In genomic region chr17:47789611-47790520, GRCh38 we compare ENCODE assay signal across 8 cellular contexts. TPM values are rescaled to one million over a fixed set of nuclear protein-coding genes. Genes with fewer than 3 reads are reported as not detected.
A peak's percentile ranks its signal among the peaks of the same experiment; 100 is the strongest.
DNase-seq lines count a peak whose midpoint lies in the region; ATAC-seq and TF ChIP-seq lines count a peak whose summit lies in the region.

No MANE protein-coding gene starts in this region.

- CTCF ChIA-PET in activated CD8-positive, alpha-beta T cell treated with anti-CD3 and anti-CD28 coated beads, Interleukin-2, amount 10 ng/mL, durations not matched to agents 7 days and 5 days (lab: Charles Lee) = interaction anchor here (0.6 to 2.1 kb wide), 21 partner anchors 20 to 145 kb away, joined by 3 to 16 read pairs (median 3); partner anchors contain the start of gene TBX21

- H3K9me3 Mint-ChIP-seq in activated CD8-positive, alpha-beta T cell treated with anti-CD3 and anti-CD28 coated beads, Interleukin-2, amount 10 ng/mL, durations not matched to agents 7 days and 5 days (ENCODE audit: insufficient read depth) = no peaks in the 10 kb centered on the region

- peaks cover 10% of the 10 kb centered on the region for H3K4me1 Mint-ChIP-seq in activated CD8-positive, alpha-beta T cell treated with anti-CD3 and anti-CD28 coated beads, Interleukin-2, amount 10 ng/mL, durations not matched to agents 7 days and 5 days (ENCODE audit: low read depth)

- H3K9me3 ChIP-seq in mucosa of rectum (ENCODE audit: control insufficient read depth in 2 of 2, low read length in 2 of 2) = no peaks in the 10 kb centered on the region

- DNase-seq in NCI-H2171 (lab: John Stamatoyannopoulos, UW) (peak; percentile 64), epithelial cell of proximal tubule (ENCODE audit: low read depth) (no peak), SHP77 treated with DMSO at 0.1 percent for 48 hours (lab: John Stamatoyannopoulos, UW) (no peak)
- DNase-seq in activated CD8-positive, alpha-beta T cell treated with anti-CD3 and anti-CD28 coated beads, Interleukin-2, amount 10 ng/mL, durations not matched to agents 7 days and 5 days = peak; percentile 61
- DNase-seq in stimulated activated CD8-positive, alpha-beta memory T cell treated with anti-CD3 and anti-CD28 coated beads, Interleukin-7, amount 100 ng/mL, for 48 hours (ENCODE audit: extremely low read depth in 1 of 2, low read depth in 1 of 2) = peak; percentile 36

- no peak overlapping the region for H3K27ac ChIP-seq in mucosa of rectum (ENCODE audit: low read depth in 2 of 2, low read length in 2 of 2)

- H3K36me3 Mint-ChIP-seq in activated CD8-positive, alpha-beta T cell treated with anti-CD3 and anti-CD28 coated beads, Interleukin-2, amount 10 ng/mL, durations not matched to agents 7 days and 5 days (ENCODE audit: low read depth) = no peaks in the 10 kb centered on the region

- no peaks in the 10 kb centered on the region for H3K36me3 ChIP-seq in mucosa of rectum (ENCODE audit: control insufficient read depth in 2 of 2, insufficient read depth in 2 of 2, low read length in 2 of 2)

- TF ChIP-seq CTCF in GM12873 (IDR thresholded peaks at IDR 0.05; ENCODE audit: insufficient read depth, low read depth, low read length, missing control alignments) (peak; percentile 61), epithelial cell of proximal tubule (conservative IDR thresholded peaks at IDR 0.05; ENCODE audit: low read depth, low read length) (peak; percentile 48)

- H3K4me3 ChIP-seq in epithelial cell of proximal tubule (ENCODE audit: low read depth, low read length) (peak overlapping the region; percentile 27), mucosa of rectum (ENCODE audit: low read length in 2 of 2) (peak overlapping the region; percentile 30 to 41)

- peak overlapping the region in 1 of 2 donors; percentile 12 for H3K9ac ChIP-seq in mucosa of rectum (ENCODE audit: low read depth in 1 of 2, low read length in 2 of 2)

- peaks cover 48% of the 10 kb centered on the region for H3K27me3 Mint-ChIP-seq in activated CD8-positive, alpha-beta T cell treated with anti-CD3 and anti-CD28 coated beads, Interleukin-2, amount 10 ng/mL, durations not matched to agents 7 days and 5 days (ENCODE audit: low read depth)

- peak overlapping the region; percentile 57 for H3K4me3 Mint-ChIP-seq in activated CD8-positive, alpha-beta T cell treated with anti-CD3 and anti-CD28 coated beads, Interleukin-2, amount 10 ng/mL, durations not matched to agents 7 days and 5 days

- no peak overlapping the region for H3K27ac Mint-ChIP-seq in activated CD8-positive, alpha-beta T cell treated with anti-CD3 and anti-CD28 coated beads, Interleukin-2, amount 10 ng/mL, durations not matched to agents 7 days and 5 days

- ATAC-seq in activated CD8-positive, alpha-beta T cell treated with anti-CD3 and anti-CD28 coated beads, Interleukin-2, amount 10 ng/mL, durations not matched to agents 7 days and 5 days = peak; percentile 90
- ATAC-seq in GM18858 (IDR thresholded peaks at IDR 0.05; ENCODE audit: unreplicated experiment) = no peak

- peaks cover 0 to 7% of the 10 kb centered on the region in 2 donors for H3K4me1 ChIP-seq in mucosa of rectum (ENCODE audit: control insufficient read depth in 2 of 2, insufficient read depth in 2 of 2, low read length in 2 of 2)

- POLR2A ChIA-PET in activated CD8-positive, alpha-beta T cell treated with anti-CD3 and anti-CD28 coated beads, Interleukin-2, amount 10 ng/mL, durations not matched to agents 7 days and 5 days (lab: Charles Lee) = no interaction called here

- H3K27me3 ChIP-seq in mucosa of rectum (ENCODE audit: control insufficient read depth in 2 of 2, insufficient read depth in 2 of 2, low read length in 2 of 2) = peaks cover 26 to 35% of the 10 kb centered on the region in 2 donors

RNA-seq across cellular contexts. Expression of gene OSBPL7, which starts 31.7 kb away (rescaled TPM):
- 10 to 100 TPM; 33.0 to 33.6 TPM for total RNA-seq in activated CD8-positive, alpha-beta T cell treated with anti-CD3 and anti-CD28 coated beads, Interleukin-2, amount 10 ng/mL, durations not matched to agents 7 days and 5 days
- 6.9 and 8.4 TPM in 2 replicates for total RNA-seq in epithelial cell of proximal tubule

RNA-seq across cellular contexts. Expression of gene MRPL10, which starts 41.5 kb away (rescaled TPM):
- 10 to 100 TPM; 37.9 to 41.6 TPM for total RNA-seq in activated CD8-positive, alpha-beta T cell treated with anti-CD3 and anti-CD28 coated beads, Interleukin-2, amount 10 ng/mL, durations not matched to agents 7 days and 5 days
- 40.6 and 51.3 TPM in 2 replicates for total RNA-seq in epithelial cell of proximal tubule

RNA-seq across cellular contexts. Expression of gene LRRC46, which starts 41.6 kb away (rescaled TPM):
- under 1 TPM; 0.82 to 0.97 TPM for total RNA-seq in activated CD8-positive, alpha-beta T cell treated with anti-CD3 and anti-CD28 coated beads, Interleukin-2, amount 10 ng/mL, durations not matched to agents 7 days and 5 days
- total RNA-seq in epithelial cell of proximal tubule = not detected in 2 replicates

RNA-seq across cellular contexts. Expression of gene SCRN2, which starts 51.2 kb away (rescaled TPM):
- 10 to 100 TPM; 24.1 to 24.8 TPM for total RNA-seq in activated CD8-positive, alpha-beta T cell treated with anti-CD3 and anti-CD28 coated beads, Interleukin-2, amount 10 ng/mL, durations not matched to agents 7 days and 5 days
- 21.2 and 24.5 TPM in 2 replicates for total RNA-seq in epithelial cell of proximal tubule

RNA-seq across cellular contexts. Expression of gene TBX21, which starts 56.8 kb away (rescaled TPM):
- 10 to 100 TPM; 27.4 to 27.5 TPM for total RNA-seq in activated CD8-positive, alpha-beta T cell treated with anti-CD3 and anti-CD28 coated beads, Interleukin-2, amount 10 ng/mL, durations not matched to agents 7 days and 5 days
- not detected in 2 replicates for total RNA-seq in epithelial cell of proximal tubule

Comparison
In these comparisons a context has a peak if more than half of its experiments do, and no peak if none do; other contexts are left out.
1. DNase-seq: peak in NCI-H2171 (single experiment), activated CD8-positive, alpha-beta T cell treated with anti-CD3 and anti-CD28 coated beads, Interleukin-2, amount 10 ng/mL, durations not matched to agents 7 days and 5 days (single experiment) and stimulated activated CD8-positive, alpha-beta memory T cell treated with anti-CD3 and anti-CD28 coated beads, Interleukin-7, amount 100 ng/mL, for 48 hours (2 of 2); none in epithelial cell of proximal tubule (single experiment) and SHP77 treated with DMSO at 0.1 percent for 48 hours (single experiment).